Comparison of ENCODE assay signal across 10 cellular contexts in the genomic region with DNA sequence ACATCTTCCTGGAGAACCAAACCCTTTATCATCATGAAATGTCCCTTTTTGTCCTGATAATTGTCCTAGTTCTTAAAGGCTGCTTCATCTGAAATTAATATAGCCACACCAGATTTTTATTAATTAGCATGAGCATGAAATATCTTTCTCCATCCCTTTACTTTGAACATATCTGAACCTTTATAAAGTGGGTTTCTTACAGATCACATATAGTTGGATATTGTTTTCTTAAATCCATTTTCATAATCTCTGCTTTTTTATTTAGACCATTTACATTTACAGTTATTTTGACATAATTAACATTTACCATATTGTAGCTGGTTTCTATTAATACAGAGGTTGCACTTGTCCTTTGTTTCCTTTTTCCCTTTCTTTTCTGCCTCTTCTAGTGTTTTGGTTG. TPM values are rescaled to one million over a fixed set of nuclear protein-coding genes. Genes with fewer than 3 reads are reported as not detected.
"Had no signal": no experiment of that assay in that cellular context is flagged by ENCODE, and none has a peak within 500 bp of the region (broad histone marks: within the 10 kb centered on the region; RNA-seq: fewer than 3 reads in every experiment).

No MANE protein-coding gene starts in this region.

- DNase-seq: IMR-90, KBM-7, KG1 had no signal

- FAIRE-seq: HepG2, HTR-8/SVneo had no signal

- H3K4me2 ChIP-seq: KMS-11 had no signal

- ATAC-seq: HepG2 had no signal

- H3K9ac ChIP-seq: KMS-11 had no signal

- H3K27ac ChIP-seq: HL-60, KMS-11 had no signal

RNA-seq across cellular contexts. Expression of a gene that starts 17.2 kb away (rescaled TPM):
- total RNA-seq: HepG2, HT-29, HT1080, IMR-90 had no signal
- polyA plus RNA-seq: HepG2, IgD-negative memory B cell, IMR-90 had no signal
